In the genomic region with DNA sequence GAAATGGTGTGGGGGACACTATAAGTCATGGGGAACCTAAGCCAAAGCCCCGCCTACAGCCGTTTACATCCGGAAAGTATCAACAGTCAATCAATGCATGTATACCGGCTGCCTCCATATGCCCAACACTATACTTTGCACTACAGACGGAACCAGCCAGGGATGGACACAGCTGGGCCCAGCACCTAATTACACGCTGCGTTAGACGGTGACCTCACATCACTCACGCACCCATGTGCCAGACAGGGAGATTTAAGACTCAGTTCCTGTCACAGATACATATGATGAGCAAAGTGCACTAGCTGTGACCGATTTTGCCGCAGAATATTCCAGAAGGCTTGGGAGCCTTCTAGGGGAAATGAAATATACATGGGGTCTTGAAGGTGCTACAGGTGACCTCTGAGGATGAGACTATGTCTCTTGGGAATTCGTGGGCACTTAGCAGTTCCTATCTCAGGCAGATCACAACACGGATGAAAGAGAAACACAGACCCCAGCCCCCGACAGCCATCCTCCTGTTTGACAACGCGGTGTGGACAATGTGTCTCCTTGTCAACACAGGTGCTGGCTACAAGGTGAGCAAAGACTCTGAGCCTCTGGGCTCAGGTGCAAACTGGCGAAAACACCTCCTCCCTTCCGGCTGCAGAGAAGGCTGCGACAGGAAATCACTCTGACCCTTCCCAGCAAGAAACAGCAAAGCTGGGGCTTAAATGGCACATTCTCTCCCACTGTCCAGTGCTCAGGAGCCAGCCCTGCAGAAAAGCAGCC, we compare ENCODE assay signal across 9 cellular contexts. TPM values are rescaled to one million over a fixed set of nuclear protein-coding genes. Genes with fewer than 3 reads are reported as not detected.
DNase-seq lines count a peak whose midpoint lies in the region; ATAC-seq and TF ChIP-seq lines count a peak whose summit lies in the region.
"Had no signal": no experiment of that assay in that cellular context is flagged by ENCODE, and none has a peak within 500 bp of the region (broad histone marks: within the 10 kb centered on the region; RNA-seq: fewer than 3 reads in every experiment).

No MANE protein-coding gene starts in this region.

- TF ChIP-seq POLR2A in right lobe of liver (IDR thresholded peaks at IDR 0.05), result no peak

- H3K27me3 ChIP-seq in brain microvascular endothelial cell (replicated peaks) (no peaks in the 10 kb centered on the region), right lobe of liver (no peaks in the 10 kb centered on the region)

- H3K27ac Mint-ChIP-seq in HFFc6, result peak overlapping the region; percentile 75
- peak overlapping the region in 8 of 10 donors; percentile 21 to 87 (median 72) for H3K27ac Mint-ChIP-seq in naive thymus-derived CD8-positive, alpha-beta T cell
- H3K27ac Mint-ChIP-seq: activated naive CD4-positive, alpha-beta T cell treated with anti-CD3 and anti-CD28 coated beads, Interleukin-2, amount 50 U/mL, for 24 hours had no signal

- intact Hi-C loops in right lobe of liver (cut with DNase I), result no loop called here

- H3K27ac ChIP-seq in brain microvascular endothelial cell, result no peak overlapping the region
- no peak overlapping the region for H3K27ac ChIP-seq in right lobe of liver

- peak overlapping the region; percentile 98 for H3K4me3 Mint-ChIP-seq in HFFc6
- H3K4me3 Mint-ChIP-seq in naive thymus-derived CD8-positive, alpha-beta T cell, result peak overlapping the region in 7 of 10 donors; percentile 15 to 73 (median 29)
- H3K4me3 Mint-ChIP-seq: activated naive CD4-positive, alpha-beta T cell treated with anti-CD3 and anti-CD28 coated beads, Interleukin-2, amount 50 U/mL, for 24 hours had no signal

- peaks cover 17% of the 10 kb centered on the region for H3K27me3 Mint-ChIP-seq in HFFc6 (ENCODE audit: insufficient read depth)
- H3K27me3 Mint-ChIP-seq in naive thymus-derived CD8-positive, alpha-beta T cell, result no peaks in the 10 kb centered on the region
- H3K27me3 Mint-ChIP-seq: activated naive CD4-positive, alpha-beta T cell treated with anti-CD3 and anti-CD28 coated beads, Interleukin-2, amount 50 U/mL, for 24 hours had no signal

- H3K9me3 ChIP-seq in right lobe of liver, result no peaks in the 10 kb centered on the region

- in situ Hi-C loops in brain microvascular endothelial cell (cut with HindIII; ENCODE audit: low pct_ligation_motif_present, low sequenced_read_pairs), result no loop called here

- H3K4me1 ChIP-seq in right lobe of liver, result peaks cover 0 to 46% (median 24%) of the 10 kb centered on the region in 4 donors

- H3K4me3 ChIP-seq in AG04449 (ENCODE audit: low read depth, low read length) (peak overlapping the region; percentile 34), brain microvascular endothelial cell (ENCODE audit: low read depth, low read length) (peak overlapping the region; percentile 12), right lobe of liver (no peak overlapping the region)

- 78% methylated on average over 11 of the region's 19 CpGs for WGBS in right lobe of liver (ENCODE audit: insufficient coverage, low coverage, low lambda C conversion rate, missing lambda C conversion rate)

- ATAC-seq in naive thymus-derived CD8-positive, alpha-beta T cell, result no peak
- ATAC-seq in right lobe of liver, result no peak

- H3K9me3 Mint-ChIP-seq in HFFc6, result no peaks in the 10 kb centered on the region
- no peaks in the 10 kb centered on the region for H3K9me3 Mint-ChIP-seq in naive thymus-derived CD8-positive, alpha-beta T cell
- H3K9me3 Mint-ChIP-seq: activated naive CD4-positive, alpha-beta T cell treated with anti-CD3 and anti-CD28 coated beads, Interleukin-2, amount 50 U/mL, for 24 hours had no signal

- peaks cover 40% of the 10 kb centered on the region for H3K36me3 Mint-ChIP-seq in HFFc6 (ENCODE audit: low read depth)
- peaks cover 0 to 29% (median 8%) of the 10 kb centered on the region in 3 donors for H3K36me3 Mint-ChIP-seq in naive thymus-derived CD8-positive, alpha-beta T cell

- peaks cover 71% of the 10 kb centered on the region for H3K4me1 Mint-ChIP-seq in HFFc6 (ENCODE audit: low read depth)
- H3K4me1 Mint-ChIP-seq in naive thymus-derived CD8-positive, alpha-beta T cell, result peaks cover 33 to 61% (median 50%) of the 10 kb centered on the region in 4 donors

- POLR2A ChIA-PET in AG04449 (lab: Yijun Ruan, JAX), result interaction anchor here (0.6 to 2.8 kb wide), 12 partner anchors 15 to 711 kb away, joined by 3 to 10 read pairs (median 3); partner anchors contain the start of genes CSKMT, EEF1G and FADS2
- POLR2A ChIA-PET in naive thymus-derived CD8-positive, alpha-beta T cell (lab: Charles Lee), result interaction anchor here (0.7 to 1.5 kb wide), 4 partner anchors 17 to 95 kb away, joined by 3 to 8 read pairs (median 4); partner anchors contain the start of gene TUT1

- H3K36me3 ChIP-seq in brain microvascular endothelial cell (replicated peaks), result peaks cover 28% of the 10 kb centered on the region
- H3K36me3 ChIP-seq in right lobe of liver, result peaks cover 9 to 19% (median 15%) of the 10 kb centered on the region in 4 donors

- DNase-seq in AG04449 (ENCODE audit: low read depth, low spot score) (no peak), HFFc6 (no peak), brain microvascular endothelial cell (no peak), DMS114 treated with DMSO at 0.1 percent for 48 hours (lab: John Stamatoyannopoulos, UW; ENCODE audit: unreplicated experiment) (no peak), SKM-1 treated with dmso at 0.1 percent for 144 hours (lab: John Stamatoyannopoulos, UW; ENCODE audit: unreplicated experiment) (no peak), pons (ENCODE audit: low spot score) (no peak), right lobe of liver (no peak)
- DNase-seq in naive thymus-derived CD8-positive, alpha-beta T cell, result no peak

- TF ChIP-seq CTCF in AG04449 (IDR thresholded peaks at IDR 0.05; ENCODE audit: insufficient read depth, low read length, missing control alignments) (no peak), HFFc6 (IDR thresholded peaks at IDR 0.05) (no peak), brain microvascular endothelial cell (IDR thresholded peaks at IDR 0.05; ENCODE audit: low read depth, low read length, missing control alignments) (no peak), right lobe of liver (IDR thresholded peaks at IDR 0.05) (no peak)

- CTCF ChIA-PET in AG04449 (lab: Yijun Ruan, JAX), result interaction anchor here (0.8 to 16.0 kb wide), 5 partner anchors 17 to 330 kb away, joined by 3 to 320 read pairs (median 187); partner anchors contain the start of gene SCGB1A1

RNA-seq across cellular contexts. Expression of gene AHNAK, which starts 8.0 kb away (rescaled TPM):
- total RNA-seq in HFFc6 (2021; fragmentation: NEBNext Ultra II Directional; extraction: Animal tissue kit (Norgen Biotek cat#: 25700)), result 100 to 1,000 TPM; 426 to 589 (median 452) TPM
- 100 to 1,000 TPM; 227 to 231 TPM for total RNA-seq in naive thymus-derived CD8-positive, alpha-beta T cell
- 10 to 100 TPM in 1 of 3 donors, 1 to 10 TPM in 2; 7.7 to 19.8 (median 9.4) TPM for polyA plus RNA-seq in naive thymus-derived CD8-positive, alpha-beta T cell
- total RNA-seq in right lobe of liver, result 100 to 1,000 TPM in 4 of 6 experiments, 10 to 100 TPM in 2; 91.0 to 180 (median 113) TPM

RNA-seq across cellular contexts. Expression of gene EEF1G, which starts 35.0 kb away (rescaled TPM):
- 1,000 to 10,000 TPM; 1,302 to 1,474 (median 1,327) TPM for total RNA-seq in HFFc6 (2021; fragmentation: NEBNext Ultra II Directional; extraction: Animal tissue kit (Norgen Biotek cat#: 25700))
- 1,000 to 10,000 TPM; 2,038 to 2,092 TPM for total RNA-seq in naive thymus-derived CD8-positive, alpha-beta T cell
- polyA plus RNA-seq in naive thymus-derived CD8-positive, alpha-beta T cell, result 1,000 to 10,000 TPM; 1,637 to 2,152 (median 1,960) TPM
- 100 to 1,000 TPM; 442 to 450 (median 449) TPM for total RNA-seq in right lobe of liver

RNA-seq across cellular contexts. Expression of gene TUT1, which starts 52.7 kb away (rescaled TPM):
- 10 to 100 TPM; 14.6 to 18.0 (median 16.9) TPM for total RNA-seq in HFFc6 (2021; fragmentation: NEBNext Ultra II Directional; extraction: Animal tissue kit (Norgen Biotek cat#: 25700))
- total RNA-seq in naive thymus-derived CD8-positive, alpha-beta T cell, result 10 to 100 TPM; 46.4 to 50.9 TPM
- polyA plus RNA-seq in naive thymus-derived CD8-positive, alpha-beta T cell, result 10 to 100 TPM; 12.8 to 24.4 (median 16.9) TPM
- total RNA-seq in right lobe of liver, result 10 to 100 TPM; 12.3 to 34.2 (median 21.1) TPM

Comparison
In these comparisons a context has a peak if more than half of its experiments do, and no peak if none do; other contexts are left out.
1. H3K4me3 ChIP-seq: peak in AG04449 (single experiment) and brain microvascular endothelial cell (single experiment); none in right lobe of liver (0 of 3).